In the genomic region with DNA sequence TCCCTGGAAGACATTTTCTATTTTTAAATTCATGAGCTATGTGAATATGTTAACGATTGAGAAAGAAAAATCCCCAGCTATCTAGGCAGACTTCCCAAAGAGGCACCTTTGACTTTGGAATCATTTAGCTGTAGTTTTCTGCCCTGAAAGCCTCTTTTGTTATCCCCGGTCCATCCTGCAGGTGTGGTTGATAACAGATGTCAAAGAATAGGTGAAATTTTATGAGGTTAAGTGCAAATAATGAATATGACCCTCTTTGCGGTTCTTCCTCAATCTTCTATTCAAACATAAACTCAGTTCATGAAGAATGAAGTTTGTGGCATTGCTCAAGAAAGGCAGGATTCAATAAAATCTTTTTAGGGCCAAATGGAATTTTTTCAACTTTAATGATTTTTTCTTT, we compare ENCODE assay signal across 23 cellular contexts. TPM values are rescaled to one million over a fixed set of nuclear protein-coding genes. Genes with fewer than 3 reads are reported as not detected.
A peak's percentile ranks its signal among the peaks of the same experiment; 100 is the strongest.
DNase-seq lines count a peak whose midpoint lies in the region; ATAC-seq, FAIRE-seq and TF ChIP-seq lines count a peak whose summit lies in the region.
"Had no signal": no experiment of that assay in that cellular context is flagged by ENCODE, and none has a peak within 500 bp of the region (broad histone marks: within the 10 kb centered on the region; RNA-seq: fewer than 3 reads in every experiment).

No MANE protein-coding gene starts in this region.

- CTCF ChIA-PET in A673 (lab: Charles Lee) (no interaction called here), IMR-90 (lab: Yijun Ruan, JAX) (no interaction called here), H1 (lab: Charles Lee; ENCODE audit: partially characterized antibody) (interaction anchor here (0.5 to 2.0 kb wide), 7 partner anchors 9 to 384 kb away, joined by 3 to 4 read pairs (median 4); no protein-coding TSS in a partner anchor)

- TF ChIP-seq RAD21 in IMR-90 (IDR thresholded peaks at IDR 0.05; ENCODE audit: low read length) (no peak), H1 (IDR thresholded peaks at IDR 0.05 in 1 of 2, conservative IDR thresholded peaks at IDR 0.05 in 1 of 2; ENCODE audit: low read depth in 2 of 2, low read length in 2 of 2) (no peak)

- H2BK20ac ChIP-seq in IMR-90 (ENCODE audit: low read depth, low read length) = no peak overlapping the region
- no peak overlapping the region for H2BK20ac ChIP-seq in H1 (ENCODE audit: low read length)

- no peak overlapping the region for H3K4me3 ChIP-seq in A673 (ENCODE audit: low read depth, low read length, poor library complexity, severe bottlenecking)
- no peak overlapping the region for H3K4me3 ChIP-seq in IMR-90 (ENCODE audit: insufficient read depth, low read depth, low read length)
- H3K4me3 ChIP-seq in H1 (ENCODE audit: extremely low read depth in 1 of 4, insufficient read depth in 2 of 4, low read depth in 3 of 4, low read length in 4 of 4) = no peak overlapping the region
- H3K4me3 ChIP-seq: MG63 had no signal

- no peak overlapping the region for H3K18ac ChIP-seq in IMR-90 (ENCODE audit: low read depth, low read length)
- H3K18ac ChIP-seq in H1 (ENCODE audit: extremely low read depth, low read length) = no peak overlapping the region

- ATAC-seq in IMR-90 (ENCODE audit: low read depth) (no peak), HG02623 (IDR thresholded peaks at IDR 0.05; ENCODE audit: unreplicated experiment) (no peak)
- ATAC-seq: HCT116, SK-N-SH treated with all-trans-retinoic acid at 6 μM for 48 hours had no signal

- H2AK9ac ChIP-seq in IMR-90 (replicated peaks; ENCODE audit: low read depth, low read length, poor library complexity) = no peak overlapping the region

- in situ Hi-C loops in IMR-90 (cut with MboI; ENCODE audit: low sequenced_read_pairs) = no loop called here

- H3K79me2 ChIP-seq in H1 (ENCODE audit: control insufficient read depth in 1 of 2, insufficient read depth in 2 of 2, low read length in 2 of 2) = no peaks in the 10 kb centered on the region

- FAIRE-seq in H1 (lab: Jason Lieb, UNC) = peak; percentile 7

- TF ChIP-seq CTCF in A673 (conservative IDR thresholded peaks at IDR 0.05; ENCODE audit: low read depth, low read length) (no peak), IMR-90 (conservative IDR thresholded peaks at IDR 0.05; ENCODE audit: low read depth, low read length) (no peak), H1 (IDR thresholded peaks at IDR 0.05; ENCODE audit: control extremely low read depth in 1 of 3, insufficient read depth in 1 of 3, low read depth in 1 of 3, low read length in 3 of 3) (no peak)

- DNase-seq in A673 (ENCODE audit: low spot score) (no peak), IMR-90 (peak; percentile 22), NCI-H526 (lab: John Stamatoyannopoulos, UW) (peak; percentile 33 to 65), H1 (ENCODE audit: low read depth in 1 of 2, low spot score in 2 of 2) (no peak), NCI-H1417 treated with DMSO at 0.1 percent for 48 hours (lab: John Stamatoyannopoulos, UW) (no peak), germinal center (ENCODE audit: low spot score) (no peak), caudate nucleus (lab: John Stamatoyannopoulos, UW) (no peak)
- DNase-seq: AML-193; COR-L47; MG63; NCI-H1092; NCI-H187 treated with DMSO at 0.1 percent for 48 hours; NCI-H2171 treated with DMSO at 0.1 percent for 48 hours; NCI-H510A treated with DMSO at 0.1 percent for 48 hours; NK-92 treated with Interleukin-12 subunit alpha and Interleukin-12 subunit beta, amount 100 ng/mL, for 24 hours; SHP77 treated with DMSO at 0.1 percent for 48 hours had no signal

- peaks cover 44% of the 10 kb centered on the region for H3K4me1 ChIP-seq in A673 (ENCODE audit: insufficient read depth, low read length, poor library complexity, severe bottlenecking)
- H3K4me1 ChIP-seq in IMR-90 (ENCODE audit: control insufficient read depth, insufficient read depth, low read length) = no peaks in the 10 kb centered on the region
- H3K4me1 ChIP-seq in H1 (replicated peaks in 1 of 4; ENCODE audit: control insufficient read depth in 3 of 4, insufficient read depth in 4 of 4, low read length in 3 of 4) = no peaks in the 10 kb centered on the region

- dilution Hi-C loops in IMR-90 (cut with HindIII; ENCODE audit: low sequenced_read_pairs, unreplicated experiment) = no loop called here

- no peak overlapping the region for H3K23ac ChIP-seq in IMR-90 (ENCODE audit: low read depth, low read length)
- H3K23ac ChIP-seq in H1 (ENCODE audit: insufficient read length) = no peak overlapping the region

- H3K79me1 ChIP-seq in IMR-90 (ENCODE audit: low read depth in 1 of 2, low read length in 2 of 2) = no peaks in the 10 kb centered on the region
- no peaks in the 10 kb centered on the region for H3K79me1 ChIP-seq in H1 (ENCODE audit: low read depth, low read length)

- no peaks in the 10 kb centered on the region for H3K9me1 ChIP-seq in IMR-90 (ENCODE audit: insufficient read depth, low read length)

- H2BK12ac ChIP-seq in H1 (ENCODE audit: low read depth, low read length) = no peak overlapping the region

- TF ChIP-seq POLR2A in IMR-90 (IDR thresholded peaks at IDR 0.05; ENCODE audit: low read depth, low read length) (no peak), H1 (IDR thresholded peaks at IDR 0.05; ENCODE audit: control extremely low read depth in 1 of 2, low read depth in 2 of 2, low read length in 2 of 2) (no peak)

- H2AFZ ChIP-seq in IMR-90 (replicated peaks; ENCODE audit: low read length, poor library complexity) (no peak overlapping the region), H1 (ENCODE audit: low read length) (no peak overlapping the region)

- H3K4me2 ChIP-seq in IMR-90 (ENCODE audit: low read depth, low read length) (no peak overlapping the region), H1 (ENCODE audit: insufficient read depth in 1 of 2, low read depth in 2 of 2, low read length in 2 of 2) (no peak overlapping the region)
- H3K4me2 ChIP-seq: KMS-11 had no signal

- H4K8ac ChIP-seq in IMR-90 (ENCODE audit: low read depth in 2 of 2, low read length in 2 of 2) (no peak overlapping the region), H1 (ENCODE audit: extremely low read depth, insufficient read depth, low read length) (no peak overlapping the region)

- H2BK120ac ChIP-seq in IMR-90 (ENCODE audit: low read depth, low read length) (no peak overlapping the region), H1 (replicated peaks; ENCODE audit: low read depth, low read length) (no peak overlapping the region)

- H3K23me2 ChIP-seq in H1 (ENCODE audit: low read depth, low read length) = no peaks in the 10 kb centered on the region

- H3K36me3 ChIP-seq in A673 (ENCODE audit: insufficient read depth, low read length, poor library complexity, severe bottlenecking) = no peaks in the 10 kb centered on the region
- no peaks in the 10 kb centered on the region for H3K36me3 ChIP-seq in IMR-90 (ENCODE audit: control insufficient read depth, insufficient read depth, low read length)
- H3K36me3 ChIP-seq in H1 (ENCODE audit: control insufficient read depth in 2 of 4, insufficient read depth in 4 of 4, low read length in 3 of 4) = no peaks in the 10 kb centered on the region
- H3K36me3 ChIP-seq: MG63 had no signal

- TF ChIP-seq EP300 in H1 (IDR thresholded peaks at IDR 0.05; ENCODE audit: borderline replicate concordance in 1 of 2, low read depth in 2 of 2, low read length in 2 of 2) = no peak

- H2BK5ac ChIP-seq in IMR-90 (ENCODE audit: low read depth, low read length, poor library complexity, severe bottlenecking) (no peak overlapping the region), H1 (ENCODE audit: low read depth, low read length) (no peak overlapping the region)

- H3K56ac ChIP-seq in IMR-90 (ENCODE audit: extremely low read depth, insufficient read depth, low read length) (no peak overlapping the region), H1 (replicated peaks; ENCODE audit: insufficient read length, low read depth, low read length) (no peak overlapping the region)

- H3K14ac ChIP-seq in IMR-90 (replicated peaks; ENCODE audit: low read depth, low read length) (no peak overlapping the region), H1 (ENCODE audit: insufficient read length) (no peak overlapping the region)

- POLR2A ChIA-PET in A673 (lab: Charles Lee; ENCODE audit: low non-redundant PET) (interaction anchor here (0.8 kb wide), 1 partner anchor 68 kb away, joined by 4 read pairs; no protein-coding TSS in a partner anchor), IMR-90 (lab: Charles Lee; ENCODE audit: unreplicated experiment) (no interaction called here), H1 (lab: Charles Lee; ENCODE audit: partially characterized antibody) (no interaction called here)

- no peak overlapping the region for H2BK15ac ChIP-seq in IMR-90 (ENCODE audit: low read depth, low read length)
- no peak overlapping the region for H2BK15ac ChIP-seq in H1 (ENCODE audit: low read length)

- intact Hi-C loops in A673 (cut with micrococcal nuclease; ENCODE audit: unreplicated experiment) = loop anchor here (5.0 to 10.0 kb wide), 3 partner anchors 47 to 290 kb away; no protein-coding TSS in a partner anchor
- intact Hi-C loops in IMR-90 (cut with micrococcal nuclease) = loop anchor here (10.0 kb wide), 1 partner anchor 220 kb away; no protein-coding TSS in a partner anchor

- no peak overlapping the region for H3K4ac ChIP-seq in IMR-90 (ENCODE audit: low read depth, low read length)
- no peak overlapping the region for H3K4ac ChIP-seq in H1 (replicated peaks; ENCODE audit: insufficient read length, low read depth, low read length)

- H3K27me3 ChIP-seq in A673 (replicated peaks; ENCODE audit: insufficient read depth, low read depth, low read length, poor library complexity) (no peaks in the 10 kb centered on the region), IMR-90 (ENCODE audit: control insufficient read depth, insufficient read depth, low read length) (no peaks in the 10 kb centered on the region), H1 (replicated peaks in 1 of 4; ENCODE audit: control insufficient read depth in 3 of 4, extremely low read depth in 1 of 4, insufficient read depth in 3 of 4, low read length in 3 of 4) (no peaks in the 10 kb centered on the region)
- H3K27me3 ChIP-seq: MG63 had no signal

- H2AK5ac ChIP-seq in IMR-90 (ENCODE audit: low read depth, low read length) (no peak overlapping the region), H1 (ENCODE audit: low read depth, low read length) (no peak overlapping the region)

- BruUV-seq in A673 (replicated peaks; lab: Mats Ljungman, UMichigan) (no TSS peak), IMR-90 (replicated peaks; lab: Mats Ljungman, UMichigan) (no TSS peak)

- WGBS in IMR-90 (ENCODE audit: extremely low coverage in 2 of 2, insufficient read length in 1 of 2), 2 experiments = no CpG with 5 or more reads among the region's 3 CpGs
- WGBS in H1 (ENCODE audit: extremely low coverage in 1 of 2, insufficient coverage in 1 of 2, insufficient read length in 1 of 2, insufficient replicate concordance in 2 of 2, low coverage in 1 of 2, low lambda C conversion rate in 2 of 2, missing lambda C conversion rate in 1 of 2), 2 experiments = 84% methylated on average over 3 of the region's 3 CpGs; no CpG with 5 or more reads in 1 of the 2 experiments

- H3K27ac ChIP-seq in A673 (ENCODE audit: low read depth, low read length, poor library complexity, severe bottlenecking) (peak overlapping the region; percentile 97), IMR-90 (ENCODE audit: insufficient read depth, low read length) (no peak overlapping the region), H1 (ENCODE audit: low read depth, low read length) (no peak overlapping the region), caudate nucleus (ENCODE audit: low read depth, low read length) (no peak overlapping the region)
- H3K27ac ChIP-seq: KMS-11 had no signal

- H4K5ac ChIP-seq in IMR-90 (ENCODE audit: low read depth, low read length) (no peak overlapping the region), H1 (ENCODE audit: insufficient read length, low read depth, low read length) (no peak overlapping the region)

- H3K9ac ChIP-seq in IMR-90 (ENCODE audit: low read depth, low read length) = no peak overlapping the region
- no peak overlapping the region for H3K9ac ChIP-seq in H1 (replicated peaks in 1 of 4; ENCODE audit: extremely low read depth in 1 of 4, low read depth in 3 of 4, low read length in 3 of 4)
- H3K9ac ChIP-seq: KMS-11 had no signal

- peaks cover 6% of the 10 kb centered on the region for H3K9me3 ChIP-seq in A673 (ENCODE audit: low read depth, low read length, poor library complexity, severe bottlenecking)
- H3K9me3 ChIP-seq in IMR-90 (ENCODE audit: control insufficient read depth, insufficient read depth, low read length) = no peaks in the 10 kb centered on the region
- H3K9me3 ChIP-seq in H1 (ENCODE audit: insufficient read depth in 2 of 2, low read depth in 1 of 2, low read length in 1 of 2) = no peaks in the 10 kb centered on the region
- H3K9me3 ChIP-seq: MG63 had no signal

- no peaks in the 10 kb centered on the region for H4K20me1 ChIP-seq in IMR-90 (ENCODE audit: insufficient read depth, low read length)
- no peaks in the 10 kb centered on the region for H4K20me1 ChIP-seq in H1 (replicated peaks in 1 of 2; ENCODE audit: control insufficient read depth in 1 of 2, insufficient read depth in 2 of 2, low read length in 2 of 2)

- H4K91ac ChIP-seq in IMR-90 (ENCODE audit: insufficient read depth, low read depth, low read length) (no peak overlapping the region), H1 (replicated peaks; ENCODE audit: insufficient read length, low read length) (no peak overlapping the region)

RNA-seq across cellular contexts. Expression of gene ATP8B1, which starts 51.6 kb away (rescaled TPM):
- total RNA-seq in A673 (2021) = 35.6 and 39.3 TPM in 2 replicates
- total RNA-seq in IMR-90 (2012; rRNA removed) = 136 and 170 TPM in 2 replicates
- 57.7 and 64.3 TPM in 2 replicates for polyA plus RNA-seq in IMR-90 (2012; rRNA removed)
- 23.4 and 27.5 TPM in 2 replicates for polyA plus RNA-seq in IMR-90 (2012; cell fraction: cytosol; rRNA removed)
- polyA plus RNA-seq in IMR-90 (2012; cell fraction: nucleus; rRNA removed; ENCODE audit: low replicate concordance) = 31.8 and 116 TPM in 2 replicates
- total RNA-seq in H1 (2021; fragmentation: NEBNext Ultra II Directional; extraction: Animal tissue kit (Norgen Biotek cat#: 25700)) = 3.1 and 4.6 TPM in 2 replicates
- polyA plus RNA-seq in H1 (2011; rRNA removed) = 1.1 TPM in 2 replicates
- 1.2 TPM for polyA plus RNA-seq in H1 (2011; cell fraction: cytosol; rRNA removed)
- polyA plus RNA-seq in H1 (2011; cell fraction: nucleus; rRNA removed) = 0.98 TPM
- polyA plus RNA-seq in H1 (2012, experiment 1 of 2) = 1.2 to 2.2 TPM (median 1.6 TPM) in 4 replicates
- 0.33 TPM for polyA plus RNA-seq in H1 (2012, experiment 2 of 2)
- 2.4 TPM for polyA plus RNA-seq in H1 (2013, experiment 1 of 2)
- 3.0 TPM for polyA plus RNA-seq in H1 (2013, experiment 2 of 2)
- polyA minus RNA-seq in H1 (2011; rRNA and poly(A)+ RNA removed) = 4.9 and 7.4 TPM in 2 replicates
- 1.9 TPM for polyA minus RNA-seq in H1 (2011; cell fraction: cytosol; rRNA and poly(A)+ RNA removed)
- 2.3 TPM for polyA minus RNA-seq in H1 (2011; cell fraction: nucleus; rRNA and poly(A)+ RNA removed)
- total RNA-seq: G401; OCI-LY7; T-helper 1 cell treated with Interleukin-12 subunit alpha and Interleukin-12 subunit beta and Interleukin-4 antibody, amounts not matched to agents 30 ng/mL and 1 ng/mL, for 36 hours had no signal

Comparison
In these comparisons a context has a peak if more than half of its experiments do, and no peak if none do; other contexts are left out.
1. DNase-seq: peak in IMR-90 (single experiment) and NCI-H526 (2 of 2); none in A673 (single experiment), H1 (0 of 2), NCI-H1417 treated with DMSO at 0.1 percent for 48 hours (single experiment), germinal center (single experiment) and caudate nucleus (0 of 61).